19 cellular contexts compared by ENCODE assay signal in genomic region chr4:173281001-173281400, GRCh38. TPM values are rescaled to one million over a fixed set of nuclear protein-coding genes. Genes with fewer than 3 reads are reported as not detected.
DNase-seq lines count a peak whose midpoint lies in the region; ATAC-seq and TF ChIP-seq lines count a peak whose summit lies in the region.
"Had no signal": no experiment of that assay in that cellular context is flagged by ENCODE, and none has a peak within 500 bp of the region (broad histone marks: within the 10 kb centered on the region; RNA-seq: fewer than 3 reads in every experiment).

No MANE protein-coding gene starts in this region.

- H3K27me3 Mint-ChIP-seq in activated T-helper 17 cell treated with anti-CD3 and anti-CD28 coated beads, Interleukin-2, amount 50 U/mL, for 72 hours, result no peaks in the 10 kb centered on the region
- H3K27me3 Mint-ChIP-seq: activated CD4-positive, alpha-beta T cell treated with anti-CD3 and anti-CD28 coated beads for 36 hours; activated T-cell treated with anti-CD3 and anti-CD28 coated beads, Interleukin-2, amount 50 U/mL, for 24 hours; IgD-negative memory B cell; natural killer cell treated with Interleukin-12 subunit alpha and Interleukin-12 subunit beta and Interleukin-15 and Interleukin-18, amount 100 ng/mL, for 72 hours had no signal

- H3K4me3 ChIP-seq in DND-41 (ENCODE audit: low read depth in 1 of 2, low read length in 2 of 2) (no peak overlapping the region), LNCaP clone FGC (ENCODE audit: low read depth, low read length) (no peak overlapping the region)
- H3K4me3 ChIP-seq: colonic mucosa, lower lobe of right lung, SK-N-MC had no signal

- H3K4me1 Mint-ChIP-seq in activated T-helper 17 cell treated with anti-CD3 and anti-CD28 coated beads, Interleukin-2, amount 50 U/mL, for 72 hours, result peaks cover 10% of the 10 kb centered on the region
- H3K4me1 Mint-ChIP-seq: activated CD4-positive, alpha-beta T cell treated with anti-CD3 and anti-CD28 coated beads for 36 hours had no signal

- no peaks in the 10 kb centered on the region for H3K27me3 ChIP-seq in DND-41 (ENCODE audit: insufficient read depth, low read length, poor library complexity)
- H3K27me3 ChIP-seq: colonic mucosa had no signal

- TF ChIP-seq CTCF in DND-41 (IDR thresholded peaks at IDR 0.05; ENCODE audit: borderline replicate concordance, extremely low read depth, low read length, poor library complexity, severe bottlenecking), result peak; percentile 52
- 0 out of 2 replicates have a peak, but pooled peaks have one; percentile 9 for TF ChIP-seq CTCF in LNCaP clone FGC (IDR thresholded peaks at IDR 0.05; ENCODE audit: control insufficient read depth, extremely low read depth, insufficient read depth)

- no peak overlapping the region for H2AFZ ChIP-seq in DND-41 (ENCODE audit: low read depth, low read length)

- H3K9ac ChIP-seq in DND-41 (ENCODE audit: low read depth, low read length), result no peak overlapping the region

- H3K9me3 ChIP-seq in DND-41 (ENCODE audit: insufficient read depth, low read length, severe bottlenecking), result no peaks in the 10 kb centered on the region
- H3K9me3 ChIP-seq: colonic mucosa had no signal

- H3K36me3 Mint-ChIP-seq in activated T-helper 17 cell treated with anti-CD3 and anti-CD28 coated beads, Interleukin-2, amount 50 U/mL, for 72 hours (ENCODE audit: low read depth), result no peaks in the 10 kb centered on the region

- no peak overlapping the region for H3K4me2 ChIP-seq in DND-41 (ENCODE audit: insufficient read depth, low read length)

- peaks cover 98% of the 10 kb centered on the region for H3K79me2 ChIP-seq in DND-41 (ENCODE audit: insufficient read depth, low read length)

- H4K20me1 ChIP-seq in DND-41 (ENCODE audit: insufficient read depth, low read length), result peaks cover 22% of the 10 kb centered on the region

- no peaks in the 10 kb centered on the region for H3K9me3 Mint-ChIP-seq in activated T-helper 17 cell treated with anti-CD3 and anti-CD28 coated beads, Interleukin-2, amount 50 U/mL, for 72 hours

- 0 out of 2 replicates have a peak overlapping the region, but pooled peaks have one; percentile 13 for H3K27ac ChIP-seq in DND-41 (ENCODE audit: low read length)
- H3K27ac ChIP-seq: colonic mucosa, lower lobe of right lung, SK-N-MC had no signal

- H3K36me3 ChIP-seq in DND-41 (ENCODE audit: insufficient read depth, low read length), result peaks cover 5% of the 10 kb centered on the region; the same call in 1 of the 2 replicates
- H3K36me3 ChIP-seq: colonic mucosa, lower lobe of right lung had no signal

- DNase-seq in DND-41 (peak; percentile 61), LNCaP clone FGC (ENCODE audit: low read depth) (no peak), nucleus accumbens (lab: John Stamatoyannopoulos, UW) (no peak), HuH-7 (ENCODE audit: low spot score) (no peak)
- DNase-seq: activated CD4-positive, alpha-beta T cell treated with anti-CD3 and anti-CD28 coated beads for 36 hours; activated T-cell treated with anti-CD3 and anti-CD28 coated beads, Interleukin-2, amount 50 U/mL, for 24 hours; colonic mucosa; DMS79 treated with DMSO at 0.1 percent for 48 hours; lower lobe of right lung; NCI-H2029; NCI-H774; stimulated activated naive CD4-positive, alpha-beta T cell had no signal

- H3K4me1 ChIP-seq in DND-41 (ENCODE audit: insufficient read depth, low read length), result no peaks in the 10 kb centered on the region
- H3K4me1 ChIP-seq: colonic mucosa, lower lobe of right lung had no signal

- no peak overlapping the region for H3K4me3 Mint-ChIP-seq in activated T-helper 17 cell treated with anti-CD3 and anti-CD28 coated beads, Interleukin-2, amount 50 U/mL, for 72 hours
- H3K4me3 Mint-ChIP-seq: activated CD4-positive, alpha-beta T cell treated with anti-CD3 and anti-CD28 coated beads for 36 hours; activated T-cell treated with anti-CD3 and anti-CD28 coated beads, Interleukin-2, amount 50 U/mL, for 24 hours; natural killer cell treated with Interleukin-12 subunit alpha and Interleukin-12 subunit beta and Interleukin-15 and Interleukin-18, amount 100 ng/mL, for 72 hours had no signal

- H3K27ac Mint-ChIP-seq in activated T-helper 17 cell treated with anti-CD3 and anti-CD28 coated beads, Interleukin-2, amount 50 U/mL, for 72 hours, result peak overlapping the region; percentile 17
- H3K27ac Mint-ChIP-seq: activated CD4-positive, alpha-beta T cell treated with anti-CD3 and anti-CD28 coated beads for 36 hours; activated T-cell treated with anti-CD3 and anti-CD28 coated beads, Interleukin-2, amount 50 U/mL, for 24 hours had no signal

- ATAC-seq in DND-41 (ENCODE audit: insufficient read depth, low read depth), result peak; percentile 79
- ATAC-seq in GM19397 (IDR thresholded peaks at IDR 0.05; ENCODE audit: unreplicated experiment), result peak; percentile 40
- ATAC-seq in activated T-helper 17 cell treated with anti-CD3 and anti-CD28 coated beads, Interleukin-2, amount 50 U/mL, for 72 hours (replicated peaks), result no peak
- ATAC-seq in HG02678 (IDR thresholded peaks at IDR 0.05; ENCODE audit: unreplicated experiment), result no peak
- ATAC-seq in HG03521 (IDR thresholded peaks at IDR 0.05; ENCODE audit: unreplicated experiment), result no peak
- ATAC-seq: activated CD4-positive, alpha-beta T cell treated with anti-CD3 and anti-CD28 coated beads for 36 hours; natural killer cell treated with Interleukin-12 subunit alpha and Interleukin-12 subunit beta and Interleukin-15 and Interleukin-18, amount 100 ng/mL, for 72 hours had no signal

RNA-seq across cellular contexts. Expression of gene HMGB2, which starts 53.2 kb away (rescaled TPM):
- total RNA-seq in activated T-helper 17 cell treated with anti-CD3 and anti-CD28 coated beads, Interleukin-2, amount 50 U/mL, for 72 hours, result 100 to 1,000 TPM; 431 to 468 TPM

Comparison
In these comparisons a context has a peak if more than half of its experiments do, and no peak if none do; other contexts are left out.
1. ATAC-seq: peak in DND-41 (single experiment) and GM19397 (single experiment); none in activated T-helper 17 cell treated with anti-CD3 and anti-CD28 coated beads, Interleukin-2, amount 50 U/mL, for 72 hours (single experiment), HG02678 (single experiment) and HG03521 (single experiment).